Comparison of ENCODE assay signal across 8 cellular contexts in genomic region chrX:107673933-107674479, GRCh38. TPM values are rescaled to one million over a fixed set of nuclear protein-coding genes. Genes with fewer than 3 reads are reported as not detected.
DNase-seq lines count a peak whose midpoint lies in the region; ATAC-seq lines count a peak whose summit lies in the region.

No MANE protein-coding gene starts in this region.

- no peaks in the 10 kb centered on the region for H3K9me3 Mint-ChIP-seq in activated naive CD4-positive, alpha-beta T cell treated with anti-CD3 and anti-CD28 coated beads, Interleukin-2, amount 10 ng/mL, durations not matched to agents 7 days and 5 days
- H3K9me3 Mint-ChIP-seq in immature natural killer cell, result peaks cover 0 to 2% (median 0%) of the 10 kb centered on the region in 6 donors

- H3K4me1 Mint-ChIP-seq in activated naive CD4-positive, alpha-beta T cell treated with anti-CD3 and anti-CD28 coated beads, Interleukin-2, amount 10 ng/mL, durations not matched to agents 7 days and 5 days, result peaks cover 72% of the 10 kb centered on the region
- H3K4me1 Mint-ChIP-seq in immature natural killer cell, result peaks cover 50 to 58% of the 10 kb centered on the region in 2 donors

- CTCF ChIA-PET in activated naive CD4-positive, alpha-beta T cell treated with anti-CD3 and anti-CD28 coated beads, Interleukin-2, amount 10 ng/mL, durations not matched to agents 7 days and 5 days (lab: Charles Lee), result interaction anchor here (1.0 to 13.2 kb wide), 10 partner anchors 10 to 103 kb away, joined by 3 to 278 read pairs (median 5); partner anchors contain the start of genes NCBP2L and TSC22D3

- H3K4me3 ChIP-seq in SK-N-MC, result peak overlapping the region; percentile 42; the same call in 1 of the 2 replicates

- DNase-seq in GM19238 (ENCODE audit: insufficient read length, low spot score), result peak; percentile 45
- no peak for DNase-seq in SK-N-MC (ENCODE audit: low read depth, low spot score)
- peak; percentile 93 for DNase-seq in activated naive CD4-positive, alpha-beta T cell treated with anti-CD3 and anti-CD28 coated beads, Interleukin-2, amount 10 ng/mL, durations not matched to agents 7 days and 5 days
- peak; percentile 95 to 97 (median 96) for DNase-seq in immature natural killer cell
- peak; percentile 66 to 87 for DNase-seq in stimulated activated CD4-positive, alpha-beta T cell treated with anti-CD3 and anti-CD28 coated beads, Interleukin-4, amount 100 ng/mL, for 4 hours
- DNase-seq in middle frontal gyrus (ENCODE audit: extremely low spot score, low spot score), result no peak
- no peak for DNase-seq in epidermal melanocyte (ENCODE audit: insufficient read length, low spot score)

- H3K9ac ChIP-seq in SK-N-MC (ENCODE audit: insufficient read length), result no peak overlapping the region

- no peaks in the 10 kb centered on the region for H3K36me3 ChIP-seq in SK-N-MC (ENCODE audit: insufficient read depth, low read length)

- H3K4me3 Mint-ChIP-seq in activated naive CD4-positive, alpha-beta T cell treated with anti-CD3 and anti-CD28 coated beads, Interleukin-2, amount 10 ng/mL, durations not matched to agents 7 days and 5 days, result peak overlapping the region; percentile 85
- H3K4me3 Mint-ChIP-seq in immature natural killer cell, result peak overlapping the region; percentile 70 to 81 (median 77)

- H3K27me3 Mint-ChIP-seq in activated naive CD4-positive, alpha-beta T cell treated with anti-CD3 and anti-CD28 coated beads, Interleukin-2, amount 10 ng/mL, durations not matched to agents 7 days and 5 days, result no peaks in the 10 kb centered on the region
- H3K27me3 Mint-ChIP-seq in immature natural killer cell (ENCODE audit: low read depth in 3 of 3), result peaks cover 24 to 36% (median 34%) of the 10 kb centered on the region in 3 donors

- peak; percentile 92 for ATAC-seq in HG03103 (IDR thresholded peaks at IDR 0.05; ENCODE audit: low read depth, unreplicated experiment)

- peak overlapping the region; percentile 99 for H3K27ac Mint-ChIP-seq in activated naive CD4-positive, alpha-beta T cell treated with anti-CD3 and anti-CD28 coated beads, Interleukin-2, amount 10 ng/mL, durations not matched to agents 7 days and 5 days
- H3K27ac Mint-ChIP-seq in immature natural killer cell, result peak overlapping the region; percentile 96 to 99 (median 98)

- no peaks in the 10 kb centered on the region for H3K9me3 ChIP-seq in SK-N-MC (ENCODE audit: low read depth, low read length)

- no peak overlapping the region for H3K27ac ChIP-seq in SK-N-MC

- peaks cover 9% of the 10 kb centered on the region for H3K36me3 Mint-ChIP-seq in activated naive CD4-positive, alpha-beta T cell treated with anti-CD3 and anti-CD28 coated beads, Interleukin-2, amount 10 ng/mL, durations not matched to agents 7 days and 5 days
- no peaks in the 10 kb centered on the region for H3K36me3 Mint-ChIP-seq in immature natural killer cell

RNA-seq across cellular contexts. Expression of gene PRPS1, which starts 45.7 kb away (rescaled TPM):
- 10 to 100 TPM; 41.9 to 54.6 (median 45.6) TPM for polyA plus RNA-seq in immature natural killer cell

Comparison
In these comparisons a context has a peak if more than half of its experiments do, and no peak if none do; other contexts are left out.
1. DNase-seq: peak in GM19238 (single experiment), activated naive CD4-positive, alpha-beta T cell treated with anti-CD3 and anti-CD28 coated beads, Interleukin-2, amount 10 ng/mL, durations not matched to agents 7 days and 5 days (single experiment), immature natural killer cell (3 of 3) and stimulated activated CD4-positive, alpha-beta T cell treated with anti-CD3 and anti-CD28 coated beads, Interleukin-4, amount 100 ng/mL, for 4 hours (2 of 2); none in SK-N-MC (single experiment), middle frontal gyrus (single experiment) and epidermal melanocyte (single experiment).